ENCODE assay signal across 13 cellular contexts in genomic region chr2:125405816-125406215, GRCh38.
DNase-seq lines count a peak whose midpoint lies in the region; FAIRE-seq and TF ChIP-seq lines count a peak whose summit lies in the region.
"Had no signal": no experiment of that assay in that cellular context is flagged by ENCODE, and none has a peak within 500 bp of the region (broad histone marks: within the 10 kb centered on the region; RNA-seq: fewer than 3 reads in every experiment).

No MANE protein-coding gene starts in this region.

- no peaks in the 10 kb centered on the region for H3K9me3 ChIP-seq in vagina
- H3K9me3 ChIP-seq: BE2C, mucosa of descending colon had no signal

- no peak overlapping the region for H3K27ac ChIP-seq in vagina

- no peak for TF ChIP-seq POLR2A in vagina (IDR thresholded peaks at IDR 0.05)

- POLR2A ChIA-PET in AG04449 (lab: Yijun Ruan, JAX): no interaction called here

- peak; percentile 89 for FAIRE-seq in HTR-8/SVneo (lab: Jason Lieb, UNC)

- H3K36me3 ChIP-seq in vagina: no peaks in the 10 kb centered on the region
- H3K36me3 ChIP-seq: BE2C had no signal

- CTCF ChIA-PET in AG04449 (lab: Yijun Ruan, JAX): no interaction called here

- H3K4me3 ChIP-seq in AG04449 (ENCODE audit: low read depth, low read length): no peak overlapping the region
- H3K4me3 ChIP-seq in astrocyte of the spinal cord (ENCODE audit: low read depth, low read length): no peak overlapping the region
- no peak overlapping the region for H3K4me3 ChIP-seq in vagina
- H3K4me3 ChIP-seq: mucosa of descending colon had no signal

- in situ Hi-C loops in astrocyte of the spinal cord (cut with HindIII; ENCODE audit: low sequenced_read_pairs): no loop called here

- TF ChIP-seq CTCF in AG04449 (IDR thresholded peaks at IDR 0.05; ENCODE audit: insufficient read depth, low read length, missing control alignments) (no peak), astrocyte of the spinal cord (IDR thresholded peaks at IDR 0.05; ENCODE audit: low read depth, low read length) (no peak), vagina (IDR thresholded peaks at IDR 0.05) (no peak)

- DNase-seq in AG04449 (ENCODE audit: low read depth, low spot score) (peak; percentile 67), HTR-8/SVneo (ENCODE audit: insufficient read length, low spot score) (peak; percentile 43), astrocyte of the spinal cord (ENCODE audit: low read depth, low spot score) (peak; percentile 92), iris pigment epithelial cell (ENCODE audit: low read depth) (peak; percentile 89), SHP77 (lab: John Stamatoyannopoulos, UW) (no peak), D341Med (ENCODE audit: low spot score) (no peak), vagina (ENCODE audit: extremely low spot score in 2 of 2) (no peak)
- no peak for DNase-seq in stimulated activated naive CD4-positive, alpha-beta T cell treated with Interleukin-2 at 50 U/mL for 16 hours (lab: John Stamatoyannopoulos, UW)
- DNase-seq: activated effector memory CD4-positive, alpha-beta T cell treated with anti-CD3 and anti-CD28 coated beads, Interleukin-2, amount 50 U/mL, for 16 hours; BE2C; mucosa of descending colon; MV-4-11; stimulated activated naive CD8-positive, alpha-beta T cell treated with anti-CD3 and anti-CD28 coated beads, Interleukin-15, amount 100 ng/mL, for 72 hours had no signal

- no peaks in the 10 kb centered on the region for H3K27me3 ChIP-seq in vagina
- H3K27me3 ChIP-seq: BE2C had no signal

- intact Hi-C loops in vagina (cut with DNase I): no loop called here

- no peaks in the 10 kb centered on the region for H3K4me1 ChIP-seq in vagina
- H3K4me1 ChIP-seq: BE2C had no signal

Comparison
In these comparisons a context has a peak if more than half of its experiments do, and no peak if none do; other contexts are left out.
1. DNase-seq: peak in AG04449 (single experiment), HTR-8/SVneo (single experiment), astrocyte of the spinal cord (single experiment) and iris pigment epithelial cell (single experiment); none in stimulated activated naive CD4-positive, alpha-beta T cell treated with Interleukin-2 at 50 U/mL for 16 hours (single experiment), SHP77 (0 of 2), D341Med (single experiment) and vagina (0 of 2).